Comparison of ENCODE assay signal across 9 cellular contexts in the genomic region with DNA sequence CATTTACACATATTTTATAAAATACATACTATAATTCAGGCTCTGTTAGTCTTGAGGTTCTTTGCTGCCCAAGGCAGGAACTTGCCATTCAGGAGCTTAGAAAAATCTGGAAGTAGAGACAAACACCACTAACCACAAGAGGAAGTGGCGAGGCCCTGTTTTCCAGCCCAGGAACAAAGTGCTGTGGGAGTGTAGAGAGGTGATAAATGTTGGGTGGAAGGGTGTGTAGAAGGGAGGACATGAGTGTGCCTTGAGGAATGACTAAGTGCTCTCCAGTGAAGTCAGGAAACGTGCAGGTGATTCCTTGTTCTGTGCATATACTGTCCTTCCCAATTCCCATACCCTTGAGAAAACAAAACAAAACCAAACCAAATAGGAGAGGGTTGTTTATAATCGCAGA.
DNase-seq lines count a peak whose midpoint lies in the region; ATAC-seq and TF ChIP-seq lines count a peak whose summit lies in the region.
"Had no signal": no experiment of that assay in that cellular context is flagged by ENCODE, and none has a peak within 500 bp of the region (broad histone marks: within the 10 kb centered on the region; RNA-seq: fewer than 3 reads in every experiment).

No MANE protein-coding gene starts in this region.

- no peak for TF ChIP-seq POLR2A in NB4 (IDR thresholded peaks at IDR 0.05; ENCODE audit: extremely low read depth, insufficient read length)
- TF ChIP-seq POLR2A in esophagus squamous epithelium (IDR thresholded peaks at IDR 0.05) = no peak

- POLR2A ChIA-PET in activated CD4-positive, alpha-beta T cell treated with anti-CD3 and anti-CD28 coated beads for 36 hours (lab: Charles Lee) = no interaction called here

- peak; percentile 94 for ATAC-seq in mucosa of descending colon
- no peak for ATAC-seq in activated CD4-positive, alpha-beta T cell treated with anti-CD3 and anti-CD28 coated beads for 36 hours

- peaks cover 0 to 3% (median 0%) of the 10 kb centered on the region in 4 donors for H3K27me3 ChIP-seq in esophagus squamous epithelium

- no peak overlapping the region for H3K4me3 ChIP-seq in NB4 (ENCODE audit: low read depth, low read length)
- no peak overlapping the region for H3K4me3 ChIP-seq in mucosa of descending colon
- no peak overlapping the region for H3K4me3 ChIP-seq in esophagus squamous epithelium

- peaks cover 3% of the 10 kb centered on the region for H3K4me1 Mint-ChIP-seq in activated CD4-positive, alpha-beta T cell treated with anti-CD3 and anti-CD28 coated beads for 36 hours
- H3K4me1 Mint-ChIP-seq: CD4-positive, alpha-beta memory T cell had no signal

- no peak for TF ChIP-seq CTCF in NB4 (IDR thresholded peaks at IDR 0.05; ENCODE audit: low read depth, low read length)
- no peak for TF ChIP-seq CTCF in mucosa of descending colon (IDR thresholded peaks at IDR 0.05)
- no peak for TF ChIP-seq CTCF in esophagus squamous epithelium (IDR thresholded peaks at IDR 0.05)

- peaks cover 7% of the 10 kb centered on the region for H3K36me3 Mint-ChIP-seq in activated CD4-positive, alpha-beta T cell treated with anti-CD3 and anti-CD28 coated beads for 36 hours (ENCODE audit: low read depth)

- DNase-seq in AML-193 (lab: John Stamatoyannopoulos, UW) (peak; percentile 39 to 47), NB4 (ENCODE audit: low read depth) (peak; percentile 80), dermis blood vessel endothelial cell (peak; percentile 41), mucosa of descending colon (peak in 2 of 3 donors; percentile 48 to 50), esophagus squamous epithelium (lab: John Stamatoyannopoulos, UW) (no peak), AG08396 (ENCODE audit: low spot score) (no peak), iPS-NIHi7 (ENCODE audit: extremely low spot score) (no peak)
- no peak for DNase-seq in activated CD4-positive, alpha-beta T cell treated with anti-CD3 and anti-CD28 coated beads for 36 hours
- DNase-seq: CD4-positive, alpha-beta memory T cell had no signal

- intact Hi-C loops in mucosa of descending colon (cut with DNase I, micrococcal nuclease) = no loop called here
- intact Hi-C loops in esophagus squamous epithelium (cut with DNase I) = no loop called here
- intact Hi-C loops in activated CD4-positive, alpha-beta T cell treated with anti-CD3 and anti-CD28 coated beads for 36 hours (cut with DNase I, micrococcal nuclease) = no loop called here

- H3K9me3 ChIP-seq in mucosa of descending colon (peaks cover 13% of the 10 kb centered on the region), esophagus squamous epithelium (peaks cover 0 to 30% (median 16%) of the 10 kb centered on the region in 3 donors)

- no peak overlapping the region for H3K27ac Mint-ChIP-seq in activated CD4-positive, alpha-beta T cell treated with anti-CD3 and anti-CD28 coated beads for 36 hours
- H3K27ac Mint-ChIP-seq: CD4-positive, alpha-beta memory T cell had no signal

- H3K27ac ChIP-seq in esophagus squamous epithelium = peak overlapping the region in 2 of 4 donors; percentile 57 to 62

- no peaks in the 10 kb centered on the region for H3K36me3 ChIP-seq in mucosa of descending colon (ENCODE audit: low read depth)
- no peaks in the 10 kb centered on the region for H3K36me3 ChIP-seq in esophagus squamous epithelium

- H3K9me3 Mint-ChIP-seq in activated CD4-positive, alpha-beta T cell treated with anti-CD3 and anti-CD28 coated beads for 36 hours (ENCODE audit: low read depth) = peaks cover 17% of the 10 kb centered on the region

- H3K4me1 ChIP-seq in mucosa of descending colon (ENCODE audit: low read depth) (peaks cover 12% of the 10 kb centered on the region), esophagus squamous epithelium (peaks cover 0 to 13% (median 7%) of the 10 kb centered on the region in 3 donors)

- H3K4me3 Mint-ChIP-seq in activated CD4-positive, alpha-beta T cell treated with anti-CD3 and anti-CD28 coated beads for 36 hours = no peak overlapping the region
- H3K4me3 Mint-ChIP-seq: CD4-positive, alpha-beta memory T cell had no signal

- WGBS in esophagus squamous epithelium, 2 donors = 39 to 44% methylated on average over 3 of the region's 3 CpGs

- peaks cover 19% of the 10 kb centered on the region for H3K27me3 Mint-ChIP-seq in activated CD4-positive, alpha-beta T cell treated with anti-CD3 and anti-CD28 coated beads for 36 hours

- CTCF ChIA-PET in activated CD4-positive, alpha-beta T cell treated with anti-CD3 and anti-CD28 coated beads for 36 hours (lab: Charles Lee) = interaction anchor here (0.9 kb wide), 1 partner anchor 13 kb away, joined by 3 read pairs; no protein-coding TSS in a partner anchor

Comparison
In these comparisons a context has a peak if more than half of its experiments do, and no peak if none do; other contexts are left out.
1. DNase-seq: peak in AML-193 (2 of 2), NB4 (single experiment), dermis blood vessel endothelial cell (single experiment) and mucosa of descending colon (2 of 3); none in esophagus squamous epithelium (single experiment), AG08396 (single experiment), iPS-NIHi7 (single experiment) and activated CD4-positive, alpha-beta T cell treated with anti-CD3 and anti-CD28 coated beads for 36 hours (single experiment).